Comparison of ENCODE assay signal across 1 cellular context in the genomic region with DNA sequence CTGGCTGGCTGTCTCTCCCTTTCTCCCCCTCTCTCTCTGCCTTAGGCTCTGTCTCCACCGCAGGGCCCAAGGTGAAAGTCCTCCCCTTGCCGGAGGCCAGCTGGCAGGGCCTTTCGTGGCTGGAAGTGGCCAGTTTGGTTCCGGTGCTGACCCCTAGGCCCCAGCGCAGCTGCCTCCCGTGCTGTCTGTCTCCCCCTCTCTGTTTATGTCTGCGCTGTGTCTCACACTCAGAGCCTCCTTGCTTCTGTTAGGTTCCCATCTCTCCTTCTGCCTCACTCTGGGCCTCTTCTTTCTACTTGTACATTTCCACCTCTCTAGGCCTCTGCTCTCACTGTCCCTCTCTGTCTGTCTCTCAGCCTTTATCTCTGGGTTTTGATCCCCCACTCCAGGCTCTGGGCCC.
TF ChIP-seq lines count a peak whose summit lies in the region.

No MANE protein-coding gene starts in this region.

TF ChIP-seq in HEK293, 187 proteins besides CTCF, POLR2A, EP300 and RAD21 (continued from another document):
- TF ChIP-seq, protein P1, sequence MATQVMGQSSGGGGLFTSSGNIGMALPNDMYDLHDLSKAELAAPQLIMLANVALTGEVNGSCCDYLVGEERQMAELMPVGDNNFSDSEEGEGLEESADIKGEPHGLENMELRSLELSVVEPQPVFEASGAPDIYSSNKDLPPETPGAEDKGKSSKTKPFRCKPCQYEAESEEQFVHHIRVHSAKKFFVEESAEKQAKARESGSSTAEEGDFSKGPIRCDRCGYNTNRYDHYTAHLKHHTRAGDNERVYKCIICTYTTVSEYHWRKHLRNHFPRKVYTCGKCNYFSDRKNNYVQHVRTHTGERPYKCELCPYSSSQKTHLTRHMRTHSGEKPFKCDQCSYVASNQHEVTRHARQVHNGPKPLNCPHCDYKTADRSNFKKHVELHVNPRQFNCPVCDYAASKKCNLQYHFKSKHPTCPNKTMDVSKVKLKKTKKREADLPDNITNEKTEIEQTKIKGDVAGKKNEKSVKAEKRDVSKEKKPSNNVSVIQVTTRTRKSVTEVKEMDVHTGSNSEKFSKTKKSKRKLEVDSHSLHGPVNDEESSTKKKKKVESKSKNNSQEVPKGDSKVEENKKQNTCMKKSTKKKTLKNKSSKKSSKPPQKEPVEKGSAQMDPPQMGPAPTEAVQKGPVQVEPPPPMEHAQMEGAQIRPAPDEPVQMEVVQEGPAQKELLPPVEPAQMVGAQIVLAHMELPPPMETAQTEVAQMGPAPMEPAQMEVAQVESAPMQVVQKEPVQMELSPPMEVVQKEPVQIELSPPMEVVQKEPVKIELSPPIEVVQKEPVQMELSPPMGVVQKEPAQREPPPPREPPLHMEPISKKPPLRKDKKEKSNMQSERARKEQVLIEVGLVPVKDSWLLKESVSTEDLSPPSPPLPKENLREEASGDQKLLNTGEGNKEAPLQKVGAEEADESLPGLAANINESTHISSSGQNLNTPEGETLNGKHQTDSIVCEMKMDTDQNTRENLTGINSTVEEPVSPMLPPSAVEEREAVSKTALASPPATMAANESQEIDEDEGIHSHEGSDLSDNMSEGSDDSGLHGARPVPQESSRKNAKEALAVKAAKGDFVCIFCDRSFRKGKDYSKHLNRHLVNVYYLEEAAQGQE (tag by site-specific recombination; IDR thresholded peaks at IDR 0.05), result no peak
- TF ChIP-seq ZNF529 (tag by site-specific recombination; IDR thresholded peaks at IDR 0.05; ENCODE audit: insufficient replicate concordance) (no peak), FEZF1 (tag by site-specific recombination; IDR thresholded peaks at IDR 0.05) (no peak), ZNF121 (tag by site-specific recombination; IDR thresholded peaks at IDR 0.05) (no peak), PRDM1 (tag by site-specific recombination; IDR thresholded peaks at IDR 0.05) (peak; percentile 50; the same call in 1 of the 2 replicates), KLF1 (tag by site-specific recombination; IDR thresholded peaks at IDR 0.05) (no peak), ZNF677 (tag by site-specific recombination; IDR thresholded peaks at IDR 0.05) (no peak), ZNF366 (tag by site-specific recombination; conservative IDR thresholded peaks at IDR 0.05) (0 out of 2 replicates have a peak, but pooled peaks have one; percentile 11), ZNF19 (tag by site-specific recombination; IDR thresholded peaks at IDR 0.05; ENCODE audit: low read depth) (no peak)
- TF ChIP-seq, protein P2, sequence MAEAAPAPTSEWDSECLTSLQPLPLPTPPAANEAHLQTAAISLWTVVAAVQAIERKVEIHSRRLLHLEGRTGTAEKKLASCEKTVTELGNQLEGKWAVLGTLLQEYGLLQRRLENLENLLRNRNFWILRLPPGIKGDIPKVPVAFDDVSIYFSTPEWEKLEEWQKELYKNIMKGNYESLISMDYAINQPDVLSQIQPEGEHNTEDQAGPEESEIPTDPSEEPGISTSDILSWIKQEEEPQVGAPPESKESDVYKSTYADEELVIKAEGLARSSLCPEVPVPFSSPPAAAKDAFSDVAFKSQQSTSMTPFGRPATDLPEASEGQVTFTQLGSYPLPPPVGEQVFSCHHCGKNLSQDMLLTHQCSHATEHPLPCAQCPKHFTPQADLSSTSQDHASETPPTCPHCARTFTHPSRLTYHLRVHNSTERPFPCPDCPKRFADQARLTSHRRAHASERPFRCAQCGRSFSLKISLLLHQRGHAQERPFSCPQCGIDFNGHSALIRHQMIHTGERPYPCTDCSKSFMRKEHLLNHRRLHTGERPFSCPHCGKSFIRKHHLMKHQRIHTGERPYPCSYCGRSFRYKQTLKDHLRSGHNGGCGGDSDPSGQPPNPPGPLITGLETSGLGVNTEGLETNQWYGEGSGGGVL (tag by site-specific recombination; IDR thresholded peaks at IDR 0.05), result no peak
- TF ChIP-seq, protein P3, sequence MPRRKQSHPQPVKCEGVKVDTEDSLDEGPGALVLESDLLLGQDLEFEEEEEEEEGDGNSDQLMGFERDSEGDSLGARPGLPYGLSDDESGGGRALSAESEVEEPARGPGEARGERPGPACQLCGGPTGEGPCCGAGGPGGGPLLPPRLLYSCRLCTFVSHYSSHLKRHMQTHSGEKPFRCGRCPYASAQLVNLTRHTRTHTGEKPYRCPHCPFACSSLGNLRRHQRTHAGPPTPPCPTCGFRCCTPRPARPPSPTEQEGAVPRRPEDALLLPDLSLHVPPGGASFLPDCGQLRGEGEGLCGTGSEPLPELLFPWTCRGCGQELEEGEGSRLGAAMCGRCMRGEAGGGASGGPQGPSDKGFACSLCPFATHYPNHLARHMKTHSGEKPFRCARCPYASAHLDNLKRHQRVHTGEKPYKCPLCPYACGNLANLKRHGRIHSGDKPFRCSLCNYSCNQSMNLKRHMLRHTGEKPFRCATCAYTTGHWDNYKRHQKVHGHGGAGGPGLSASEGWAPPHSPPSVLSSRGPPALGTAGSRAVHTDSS (tag by site-specific recombination; IDR thresholded peaks at IDR 0.05), result no peak
- TF ChIP-seq, protein P4, sequence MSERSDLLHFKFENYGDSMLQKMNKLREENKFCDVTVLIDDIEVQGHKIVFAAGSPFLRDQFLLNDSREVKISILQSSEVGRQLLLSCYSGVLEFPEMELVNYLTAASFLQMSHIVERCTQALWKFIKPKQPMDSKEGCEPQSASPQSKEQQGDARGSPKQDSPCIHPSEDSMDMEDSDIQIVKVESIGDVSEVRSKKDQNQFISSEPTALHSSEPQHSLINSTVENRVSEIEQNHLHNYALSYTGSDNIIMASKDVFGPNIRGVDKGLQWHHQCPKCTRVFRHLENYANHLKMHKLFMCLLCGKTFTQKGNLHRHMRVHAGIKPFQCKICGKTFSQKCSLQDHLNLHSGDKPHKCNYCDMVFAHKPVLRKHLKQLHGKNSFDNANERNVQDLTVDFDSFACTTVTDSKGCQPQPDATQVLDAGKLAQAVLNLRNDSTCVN (tag by site-specific recombination; optimal IDR thresholded peaks at IDR 0.05), result no peak
- TF ChIP-seq, protein P5, sequence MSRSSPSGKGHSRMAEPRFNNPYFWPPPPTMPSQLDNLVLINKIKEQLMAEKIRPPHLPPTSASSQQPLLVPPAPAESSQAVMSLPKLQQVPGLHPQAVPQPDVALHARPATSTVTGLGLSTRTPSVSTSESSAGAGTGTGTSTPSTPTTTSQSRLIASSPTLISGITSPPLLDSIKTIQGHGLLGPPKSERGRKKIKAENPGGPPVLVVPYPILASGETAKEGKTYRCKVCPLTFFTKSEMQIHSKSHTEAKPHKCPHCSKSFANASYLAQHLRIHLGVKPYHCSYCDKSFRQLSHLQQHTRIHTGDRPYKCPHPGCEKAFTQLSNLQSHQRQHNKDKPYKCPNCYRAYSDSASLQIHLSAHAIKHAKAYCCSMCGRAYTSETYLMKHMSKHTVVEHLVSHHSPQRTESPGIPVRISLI (tag by site-specific recombination; IDR thresholded peaks at IDR 0.05), result no peak
TF ChIP-seq in HEK293: peak in this region for 2.
